In genomic region chr12:102249073-102249854, GRCh38 we compare ENCODE assay signal across 24 cellular contexts. TPM values are rescaled to one million over a fixed set of nuclear protein-coding genes. Genes with fewer than 3 reads are reported as not detected.
DNase-seq lines count a peak whose midpoint lies in the region; ATAC-seq, FAIRE-seq and TF ChIP-seq lines count a peak whose summit lies in the region.
"Had no signal": no experiment of that assay in that cellular context is flagged by ENCODE, and none has a peak within 500 bp of the region (broad histone marks: within the 10 kb centered on the region; RNA-seq: fewer than 3 reads in every experiment).

No MANE protein-coding gene starts in this region.

- TF ChIP-seq EP300 in A549 (IDR thresholded peaks at IDR 0.05) = no peak

- H3K4me3 Mint-ChIP-seq in astrocyte (ENCODE audit: unreplicated experiment) = no peak overlapping the region
- H3K4me3 Mint-ChIP-seq: stimulated activated naive CD8-positive, alpha-beta T cell treated with anti-CD3 and anti-CD28 coated beads, Interleukin-15, amount 100 ng/mL, for 72 hours; T-helper 1 cell treated with Interleukin-12 subunit alpha and Interleukin-12 subunit beta and Interleukin-4 antibody, amounts not matched to agents 30 μg/mL and 1 μg/mL, for 36 hours had no signal

- no peak overlapping the region for H3K56ac ChIP-seq in IMR-90 (ENCODE audit: extremely low read depth, insufficient read depth, low read length)

- H4K91ac ChIP-seq in IMR-90 (ENCODE audit: insufficient read depth, low read depth, low read length) = no peak overlapping the region

- no peak overlapping the region for H2BK120ac ChIP-seq in IMR-90 (ENCODE audit: low read depth, low read length)

- no peaks in the 10 kb centered on the region for H3K36me3 Mint-ChIP-seq in astrocyte (ENCODE audit: low read depth, unreplicated experiment)

- H2BK5ac ChIP-seq in IMR-90 (ENCODE audit: low read depth, low read length, poor library complexity, severe bottlenecking) = no peak overlapping the region

- H2BK15ac ChIP-seq in IMR-90 (ENCODE audit: low read depth, low read length) = no peak overlapping the region

- H3K27me3 Mint-ChIP-seq in astrocyte (ENCODE audit: low read depth, unreplicated experiment) = no peaks in the 10 kb centered on the region

- 10% methylated on average over 2 of the region's 2 CpGs for WGBS in A549 (ENCODE audit: missing lambda C conversion rate)
- no CpG with 5 or more reads among the region's 2 CpGs for WGBS in IMR-90 (ENCODE audit: extremely low coverage in 2 of 2, insufficient read length in 1 of 2), 2 experiments

- ATAC-seq in A549 (peak; percentile 54 to 58; a peak in 3 of 6 replicates), IMR-90 (ENCODE audit: low read depth) (peak; percentile 70), foreskin keratinocyte (peak; percentile 93), GM18909 (IDR thresholded peaks at IDR 0.05; ENCODE audit: poor library complexity, unreplicated experiment) (no peak), GM21423 (IDR thresholded peaks at IDR 0.05; ENCODE audit: unreplicated experiment) (no peak)
- ATAC-seq: left ventricle myocardium superior; stimulated activated naive CD8-positive, alpha-beta T cell treated with anti-CD3 and anti-CD28 coated beads, Interleukin-15, amount 100 ng/mL, for 72 hours had no signal

- no peak overlapping the region for H2AK5ac ChIP-seq in IMR-90 (ENCODE audit: low read depth, low read length)

- H3K9me1 ChIP-seq in IMR-90 (ENCODE audit: insufficient read depth, low read length) = no peaks in the 10 kb centered on the region

- H3K27me3 ChIP-seq in IMR-90 (ENCODE audit: control insufficient read depth, insufficient read depth, low read length) = no peaks in the 10 kb centered on the region
- no peaks in the 10 kb centered on the region for H3K27me3 ChIP-seq in astrocyte (ENCODE audit: insufficient read depth, low read length)
- no peaks in the 10 kb centered on the region for H3K27me3 ChIP-seq in foreskin keratinocyte
- peaks cover 10% of the 10 kb centered on the region for H3K27me3 ChIP-seq in A673 (replicated peaks; ENCODE audit: insufficient read depth, low read depth, low read length, poor library complexity)
- H3K27me3 ChIP-seq: tibial nerve had no signal

- H3K4me3 ChIP-seq in A549 (no peak overlapping the region), IMR-90 (ENCODE audit: insufficient read depth, low read depth, low read length) (no peak overlapping the region), astrocyte (ENCODE audit: insufficient read depth, low read depth, low read length) (no peak overlapping the region), A673 (ENCODE audit: low read depth, low read length, poor library complexity, severe bottlenecking) (no peak overlapping the region)
- H3K4me3 ChIP-seq: prostate gland, tibial nerve had no signal

- H4K20me1 ChIP-seq in IMR-90 (ENCODE audit: insufficient read depth, low read length) = no peaks in the 10 kb centered on the region
- no peaks in the 10 kb centered on the region for H4K20me1 ChIP-seq in astrocyte (ENCODE audit: insufficient read depth, low read length)

- H3K9me3 ChIP-seq in A549 (peaks cover 5% of the 10 kb centered on the region; the same call in 1 of the 3 replicates), IMR-90 (ENCODE audit: control insufficient read depth, insufficient read depth, low read length) (no peaks in the 10 kb centered on the region), astrocyte (ENCODE audit: insufficient read depth, low read depth, low read length) (no peaks in the 10 kb centered on the region), A673 (ENCODE audit: low read depth, low read length, poor library complexity, severe bottlenecking) (no peaks in the 10 kb centered on the region)
- H3K9me3 ChIP-seq: prostate gland had no signal

- H3K27ac ChIP-seq in A549 (peak overlapping the region in 1 of 2 experiments; percentile 28; a peak in 1 of 6 replicates), IMR-90 (ENCODE audit: insufficient read depth, low read length) (no peak overlapping the region), astrocyte (ENCODE audit: low read depth, low read length) (no peak overlapping the region), foreskin keratinocyte (no peak overlapping the region), A673 (ENCODE audit: low read depth, low read length, poor library complexity, severe bottlenecking) (no peak overlapping the region)
- H3K27ac ChIP-seq: prostate gland, tibial nerve had no signal

- H4K5ac ChIP-seq in IMR-90 (ENCODE audit: low read depth, low read length) = no peak overlapping the region

- H3K4ac ChIP-seq in IMR-90 (ENCODE audit: low read depth, low read length) = no peak overlapping the region

- intact Hi-C loops in IMR-90 (cut with micrococcal nuclease) (no loop called here), A673 (cut with micrococcal nuclease; ENCODE audit: unreplicated experiment) (no loop called here)

- no TSS peak for BruUV-seq in IMR-90 (replicated peaks; lab: Mats Ljungman, UMichigan)
- BruUV-seq in A673 (replicated peaks; lab: Mats Ljungman, UMichigan) = no TSS peak

- H2BK20ac ChIP-seq in IMR-90 (ENCODE audit: low read depth, low read length) = no peak overlapping the region

- TF ChIP-seq RAD21 in A549 (conservative IDR thresholded peaks at IDR 0.05 in 1 of 2, IDR thresholded peaks at IDR 0.05 in 1 of 2) (no peak), IMR-90 (IDR thresholded peaks at IDR 0.05; ENCODE audit: low read length) (no peak)

- no peaks in the 10 kb centered on the region for H3K36me3 ChIP-seq in IMR-90 (ENCODE audit: control insufficient read depth, insufficient read depth, low read length)
- no peaks in the 10 kb centered on the region for H3K36me3 ChIP-seq in astrocyte (ENCODE audit: insufficient read depth, low read length)
- H3K36me3 ChIP-seq in A673 (ENCODE audit: insufficient read depth, low read length, poor library complexity, severe bottlenecking) = no peaks in the 10 kb centered on the region
- H3K36me3 ChIP-seq: prostate gland, tibial nerve had no signal

- in situ Hi-C loops in IMR-90 (cut with MboI; ENCODE audit: low sequenced_read_pairs) = no loop called here

- FAIRE-seq in A549 (lab: Jason Lieb, UNC) (no peak), astrocyte (lab: Jason Lieb, UNC) (no peak)
- FAIRE-seq: GM19239, H1 had no signal

- H3K18ac ChIP-seq in IMR-90 (ENCODE audit: low read depth, low read length) = no peak overlapping the region

- H2AFZ ChIP-seq in IMR-90 (replicated peaks; ENCODE audit: low read length, poor library complexity) (no peak overlapping the region), astrocyte (ENCODE audit: low read depth, low read length) (no peak overlapping the region)

- H3K4me2 ChIP-seq in A549 = peak overlapping the region; percentile 47
- H3K4me2 ChIP-seq in IMR-90 (ENCODE audit: low read depth, low read length) = no peak overlapping the region
- H3K4me2 ChIP-seq in astrocyte (ENCODE audit: low read length) = no peak overlapping the region

- no peaks in the 10 kb centered on the region for H3K79me1 ChIP-seq in IMR-90 (ENCODE audit: low read depth in 1 of 2, low read length in 2 of 2)

- H3K9ac ChIP-seq in IMR-90 (ENCODE audit: low read depth, low read length) (no peak overlapping the region), astrocyte (ENCODE audit: low read length) (no peak overlapping the region)

- CTCF ChIA-PET in A549 (lab: Yijun Ruan, JAX) = no interaction called here
- CTCF ChIA-PET in IMR-90 (lab: Yijun Ruan, JAX) = interaction anchor here (0.5 to 0.7 kb wide), 3 partner anchors 55 to 115 kb away, joined by 3 to 7 read pairs (median 4); no protein-coding TSS in a partner anchor
- CTCF ChIA-PET in A673 (lab: Charles Lee) = no interaction called here

- DNase-seq in A549 (ENCODE audit: low read depth in 1 of 2, low spot score in 1 of 2) = peak in 1 of 2 experiments; percentile 44
- peak; percentile 27 for DNase-seq in IMR-90
- peak; percentile 8 for DNase-seq in astrocyte (ENCODE audit: low read depth)
- peak; percentile 43 to 75 for DNase-seq in foreskin keratinocyte
- DNase-seq in A673 (ENCODE audit: low spot score) = no peak
- DNase-seq in HCEC 1CT = no peak
- DNase-seq: activated gamma-delta T cell treated with Interleukin-2 at 50 U/mL for 16 hours; erythroblast; glutamatergic neuron; KBM-7; left ventricle myocardium superior; NCI-H1930; stimulated activated CD4-positive, alpha-beta T cell treated with anti-CD3 and anti-CD28 coated beads, Interleukin-4, amount 100 ng/mL, for 1 hour; stimulated activated naive CD8-positive, alpha-beta T cell treated with anti-CD3 and anti-CD28 coated beads, Interleukin-15, amount 100 ng/mL, for 72 hours had no signal

- no peaks in the 10 kb centered on the region for H3K79me2 ChIP-seq in astrocyte (ENCODE audit: insufficient read depth, low read length)

- TF ChIP-seq POLR2A in A549 (IDR thresholded peaks at IDR 0.05; ENCODE audit: low read length) (no peak), IMR-90 (IDR thresholded peaks at IDR 0.05; ENCODE audit: low read depth, low read length) (no peak)

- POLR2A ChIA-PET in A549 (lab: Yijun Ruan, JAX) = no interaction called here
- POLR2A ChIA-PET in IMR-90 (lab: Charles Lee; ENCODE audit: unreplicated experiment) = no interaction called here
- POLR2A ChIA-PET in A673 (lab: Charles Lee; ENCODE audit: low non-redundant PET) = no interaction called here

- no peak overlapping the region for H3K14ac ChIP-seq in IMR-90 (replicated peaks; ENCODE audit: low read depth, low read length)

- peaks cover 11% of the 10 kb centered on the region; the same call in 2 of the 3 replicates for H3K4me1 ChIP-seq in A549
- no peaks in the 10 kb centered on the region for H3K4me1 ChIP-seq in IMR-90 (ENCODE audit: control insufficient read depth, insufficient read depth, low read length)
- H3K4me1 ChIP-seq in astrocyte (ENCODE audit: insufficient read depth, low read length) = no peaks in the 10 kb centered on the region
- H3K4me1 ChIP-seq in foreskin keratinocyte = no peaks in the 10 kb centered on the region
- no peaks in the 10 kb centered on the region for H3K4me1 ChIP-seq in A673 (ENCODE audit: insufficient read depth, low read length, poor library complexity, severe bottlenecking)
- H3K4me1 ChIP-seq: prostate gland, tibial nerve had no signal

- no peak overlapping the region for H3K23ac ChIP-seq in IMR-90 (ENCODE audit: low read depth, low read length)

- H3K9me3 Mint-ChIP-seq in astrocyte (ENCODE audit: unreplicated experiment) = peaks cover 4% of the 10 kb centered on the region

- no peak overlapping the region for H4K8ac ChIP-seq in IMR-90 (ENCODE audit: low read depth in 2 of 2, low read length in 2 of 2)

- peaks cover 5% of the 10 kb centered on the region for H3K4me1 Mint-ChIP-seq in astrocyte (ENCODE audit: low read depth, unreplicated experiment)
- H3K4me1 Mint-ChIP-seq: stimulated activated naive CD8-positive, alpha-beta T cell treated with anti-CD3 and anti-CD28 coated beads, Interleukin-15, amount 100 ng/mL, for 72 hours had no signal

- TF ChIP-seq CTCF in A549 (IDR thresholded peaks at IDR 0.05) (no peak), IMR-90 (conservative IDR thresholded peaks at IDR 0.05; ENCODE audit: low read depth, low read length) (no peak), astrocyte (IDR thresholded peaks at IDR 0.05; ENCODE audit: insufficient read depth, low read depth, low read length) (no peak), foreskin keratinocyte (conservative IDR thresholded peaks at IDR 0.05) (no peak), A673 (conservative IDR thresholded peaks at IDR 0.05; ENCODE audit: low read depth, low read length) (no peak)

- dilution Hi-C loops in IMR-90 (cut with HindIII; ENCODE audit: low sequenced_read_pairs, unreplicated experiment) = no loop called here

- no peak overlapping the region for H2AK9ac ChIP-seq in IMR-90 (replicated peaks; ENCODE audit: low read depth, low read length, poor library complexity)

- H3K27ac Mint-ChIP-seq in astrocyte (ENCODE audit: unreplicated experiment) = no peak overlapping the region
- H3K27ac Mint-ChIP-seq: stimulated activated naive CD8-positive, alpha-beta T cell treated with anti-CD3 and anti-CD28 coated beads, Interleukin-15, amount 100 ng/mL, for 72 hours; T-helper 1 cell treated with Interleukin-12 subunit alpha and Interleukin-12 subunit beta and Interleukin-4 antibody, amounts not matched to agents 30 μg/mL and 1 μg/mL, for 36 hours had no signal

RNA-seq across cellular contexts. Expression of gene PMCH, which starts 51.6 kb away (rescaled TPM):
- polyA plus RNA-seq in A549 (2011; rRNA removed) (not detected in 2 replicates), A549 (2017; fragmentation: RNase III; extraction: RNeasy Plus Mini Kit Qiagen cat#74134 plus additional on column Dnase treatment) (not detected in 3 replicates), IMR-90 (2012; rRNA removed) (not detected in 2 replicates), foreskin keratinocyte (not detected in 2 replicates)
- not detected in 2 replicates for polyA plus RNA-seq in A549 (2012; cell fraction: cytosol; rRNA removed)
- not detected in 2 replicates for polyA plus RNA-seq in A549 (2012; cell fraction: nucleus; rRNA removed)
- not detected in 2 replicates for polyA minus RNA-seq in A549 (2011; rRNA and poly(A)+ RNA removed)
- total RNA-seq in IMR-90 (2012; rRNA removed) (not detected in 2 replicates), astrocyte (not detected in 2 replicates), foreskin keratinocyte (not detected in 2 replicates), A673 (2021) (not detected in 2 replicates)
- not detected in 2 replicates for polyA plus RNA-seq in IMR-90 (2012; cell fraction: cytosol; rRNA removed)
- polyA plus RNA-seq in IMR-90 (2012; cell fraction: nucleus; rRNA removed; ENCODE audit: low replicate concordance) = not detected in 2 replicates
- total RNA-seq: dermis microvascular lymphatic vessel endothelial cell, H1, left ventricle myocardium superior, mononuclear cell, prostate gland, tibial nerve had no signal
- polyA plus RNA-seq: adipose tissue, H1 had no signal

Comparison
In these comparisons a context has a peak if more than half of its experiments do, and no peak if none do; other contexts are left out.
1. ATAC-seq: peak in A549 (2 of 2), IMR-90 (single experiment) and foreskin keratinocyte (single experiment); none in GM18909 (single experiment) and GM21423 (single experiment).
2. DNase-seq: peak in IMR-90 (single experiment), astrocyte (single experiment) and foreskin keratinocyte (2 of 2); none in A673 (single experiment) and HCEC 1CT (single experiment).